Comparison of ENCODE assay signal across 17 cellular contexts in the genomic region with DNA sequence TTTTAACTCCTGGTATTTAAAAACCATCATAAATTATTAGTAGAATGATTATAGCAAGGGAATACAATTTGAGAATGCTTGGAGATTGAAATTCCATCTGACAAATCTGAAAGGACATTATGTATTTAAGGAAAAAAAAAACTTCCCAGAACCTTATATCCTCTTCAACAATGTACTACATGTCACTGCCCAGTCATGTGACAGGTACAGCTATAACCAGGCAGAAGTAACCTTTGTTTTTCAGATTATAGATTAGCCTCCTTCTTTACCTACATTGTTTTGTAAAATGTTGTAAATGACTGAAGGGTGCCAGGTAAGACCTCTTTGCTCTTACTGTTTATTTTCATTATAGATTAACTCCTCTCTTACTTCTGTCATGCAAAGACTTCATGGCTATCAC.
DNase-seq lines count a peak whose midpoint lies in the region; ATAC-seq and TF ChIP-seq lines count a peak whose summit lies in the region.
"Had no signal": no experiment of that assay in that cellular context is flagged by ENCODE, and none has a peak within 500 bp of the region (broad histone marks: within the 10 kb centered on the region; RNA-seq: fewer than 3 reads in every experiment).

No MANE protein-coding gene starts in this region.

- H3K4me3 Mint-ChIP-seq in WTC11, result no peak overlapping the region
- no peak overlapping the region for H3K4me3 Mint-ChIP-seq in osteocyte (ENCODE audit: unreplicated experiment)
- H3K4me3 Mint-ChIP-seq: B cell; CD4-positive, alpha-beta T cell had no signal

- TF ChIP-seq CTCF in WTC11 (IDR thresholded peaks at IDR 0.05) (no peak), mucosa of descending colon (IDR thresholded peaks at IDR 0.05) (no peak), osteocyte (IDR thresholded peaks at IDR 0.05) (no peak), left lung (IDR thresholded peaks at IDR 0.05) (no peak)

- peak overlapping the region; percentile 69 for H3K27ac Mint-ChIP-seq in WTC11
- peak overlapping the region; percentile 0 for H3K27ac Mint-ChIP-seq in osteocyte (ENCODE audit: unreplicated experiment)
- H3K27ac Mint-ChIP-seq: B cell; CD4-positive, alpha-beta T cell had no signal

- no peaks in the 10 kb centered on the region for H3K36me3 Mint-ChIP-seq in WTC11
- H3K36me3 Mint-ChIP-seq in osteocyte (ENCODE audit: unreplicated experiment), result no peaks in the 10 kb centered on the region

- ATAC-seq in WTC11 (no peak), mucosa of descending colon (peak; percentile 58), left lung (no peak), Right ventricle myocardium superior (ENCODE audit: poor library complexity) (no peak)
- ATAC-seq: GM12878 had no signal

- H3K36me3 ChIP-seq in HUES48 (ENCODE audit: control insufficient read depth, insufficient read depth, low read length) (no peaks in the 10 kb centered on the region), mucosa of descending colon (ENCODE audit: low read depth) (no peaks in the 10 kb centered on the region), left lung (no peaks in the 10 kb centered on the region)
- H3K36me3 ChIP-seq: HAP-1 had no signal

- H3K4me1 Mint-ChIP-seq in WTC11 (peaks cover 30% of the 10 kb centered on the region), osteocyte (ENCODE audit: unreplicated experiment) (peaks cover 37% of the 10 kb centered on the region)
- H3K4me1 Mint-ChIP-seq: B cell had no signal

- POLR2A ChIA-PET in WTC11 (lab: Charles Lee), result no interaction called here

- CTCF ChIA-PET in WTC11 (lab: Charles Lee), result no interaction called here

- H3K4me3 ChIP-seq in HUES48 (ENCODE audit: low read depth, low read length) (no peak overlapping the region), mucosa of descending colon (no peak overlapping the region), left lung (no peak overlapping the region)
- H3K4me3 ChIP-seq: GM12878, HAP-1 had no signal

- H3K9me3 ChIP-seq in HUES48 (ENCODE audit: control insufficient read depth, insufficient read depth, low read length) (no peaks in the 10 kb centered on the region), mucosa of descending colon (no peaks in the 10 kb centered on the region), left lung (no peaks in the 10 kb centered on the region)

- no peak for DNase-seq in WTC11 (ENCODE audit: low spot score)
- DNase-seq in mucosa of descending colon, result no peak
- no peak for DNase-seq in osteocyte (ENCODE audit: extremely low spot score, unreplicated experiment)
- no peak for DNase-seq in left lung
- DNase-seq in Right ventricle myocardium superior, result no peak
- no peak for DNase-seq in AML-193 (lab: John Stamatoyannopoulos, UW)
- DNase-seq: ACHN; C1 segment of cervical spinal cord; Calu3; CD4-positive, alpha-beta T cell; DMS 273 treated with DMSO at 0.1 percent for 48 hours; DMS79; GOT3 had no signal

- no peak overlapping the region for H3K9ac ChIP-seq in HUES48 (ENCODE audit: low read depth, low read length)

- no peaks in the 10 kb centered on the region for H3K27me3 ChIP-seq in HUES48 (ENCODE audit: control insufficient read depth, insufficient read depth, low read length)
- H3K27me3 ChIP-seq in left lung, result no peaks in the 10 kb centered on the region

- intact Hi-C loops in mucosa of descending colon (cut with DNase I, micrococcal nuclease) (no loop called here), left lung (cut with DNase I) (no loop called here), Right ventricle myocardium superior (cut with DNase I) (no loop called here)

- H3K9me3 Mint-ChIP-seq in WTC11 (peaks cover 4% of the 10 kb centered on the region), osteocyte (ENCODE audit: unreplicated experiment) (peaks cover under 1% of the 10 kb centered on the region)
- H3K9me3 Mint-ChIP-seq: CD4-positive, alpha-beta T cell had no signal

- H3K27me3 Mint-ChIP-seq in WTC11 (ENCODE audit: low read depth) (no peaks in the 10 kb centered on the region), osteocyte (ENCODE audit: unreplicated experiment) (no peaks in the 10 kb centered on the region)

- peaks cover 33% of the 10 kb centered on the region for H3K4me1 ChIP-seq in HUES48 (ENCODE audit: control insufficient read depth, insufficient read depth, low read length)
- H3K4me1 ChIP-seq in mucosa of descending colon (ENCODE audit: low read depth), result no peaks in the 10 kb centered on the region
- peaks cover 0 to 10% of the 10 kb centered on the region in 2 donors for H3K4me1 ChIP-seq in left lung
- H3K4me1 ChIP-seq: HAP-1 had no signal

- H3K27ac ChIP-seq in HUES48 (ENCODE audit: low read depth, low read length), result peak overlapping the region; percentile 50
- no peak overlapping the region for H3K27ac ChIP-seq in left lung

TF ChIP-seq in WTC11, 78 proteins besides CTCF, POLR2A, EP300 and RAD21:
- TF ChIP-seq ZNF317 (CRISPR knock-in tag; IDR thresholded peaks at IDR 0.05; ENCODE audit: borderline replicate concordance, low read depth), result no peak
- TF ChIP-seq ZNF138 (CRISPR knock-in tag; conservative IDR thresholded peaks at IDR 0.05), result no peak
- TF ChIP-seq, protein P1, sequence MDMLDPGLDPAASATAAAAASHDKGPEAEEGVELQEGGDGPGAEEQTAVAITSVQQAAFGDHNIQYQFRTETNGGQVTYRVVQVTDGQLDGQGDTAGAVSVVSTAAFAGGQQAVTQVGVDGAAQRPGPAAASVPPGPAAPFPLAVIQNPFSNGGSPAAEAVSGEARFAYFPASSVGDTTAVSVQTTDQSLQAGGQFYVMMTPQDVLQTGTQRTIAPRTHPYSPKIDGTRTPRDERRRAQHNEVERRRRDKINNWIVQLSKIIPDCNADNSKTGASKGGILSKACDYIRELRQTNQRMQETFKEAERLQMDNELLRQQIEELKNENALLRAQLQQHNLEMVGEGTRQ (CRISPR knock-in tag; IDR thresholded peaks at IDR 0.05), result peak; percentile 67
- TF ChIP-seq, protein P2, sequence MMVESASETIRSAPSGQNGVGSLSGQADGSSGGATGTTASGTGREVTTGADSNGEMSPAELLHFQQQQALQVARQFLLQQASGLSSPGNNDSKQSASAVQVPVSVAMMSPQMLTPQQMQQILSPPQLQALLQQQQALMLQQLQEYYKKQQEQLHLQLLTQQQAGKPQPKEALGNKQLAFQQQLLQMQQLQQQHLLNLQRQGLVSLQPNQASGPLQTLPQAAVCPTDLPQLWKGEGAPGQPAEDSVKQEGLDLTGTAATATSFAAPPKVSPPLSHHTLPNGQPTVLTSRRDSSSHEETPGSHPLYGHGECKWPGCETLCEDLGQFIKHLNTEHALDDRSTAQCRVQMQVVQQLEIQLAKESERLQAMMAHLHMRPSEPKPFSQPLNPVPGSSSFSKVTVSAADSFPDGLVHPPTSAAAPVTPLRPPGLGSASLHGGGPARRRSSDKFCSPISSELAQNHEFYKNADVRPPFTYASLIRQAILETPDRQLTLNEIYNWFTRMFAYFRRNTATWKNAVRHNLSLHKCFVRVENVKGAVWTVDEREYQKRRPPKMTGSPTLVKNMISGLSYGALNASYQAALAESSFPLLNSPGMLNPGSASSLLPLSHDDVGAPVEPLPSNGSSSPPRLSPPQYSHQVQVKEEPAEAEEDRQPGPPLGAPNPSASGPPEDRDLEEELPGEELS (CRISPR knock-in tag; IDR thresholded peaks at IDR 0.05), result no peak
- TF ChIP-seq, protein P3, sequence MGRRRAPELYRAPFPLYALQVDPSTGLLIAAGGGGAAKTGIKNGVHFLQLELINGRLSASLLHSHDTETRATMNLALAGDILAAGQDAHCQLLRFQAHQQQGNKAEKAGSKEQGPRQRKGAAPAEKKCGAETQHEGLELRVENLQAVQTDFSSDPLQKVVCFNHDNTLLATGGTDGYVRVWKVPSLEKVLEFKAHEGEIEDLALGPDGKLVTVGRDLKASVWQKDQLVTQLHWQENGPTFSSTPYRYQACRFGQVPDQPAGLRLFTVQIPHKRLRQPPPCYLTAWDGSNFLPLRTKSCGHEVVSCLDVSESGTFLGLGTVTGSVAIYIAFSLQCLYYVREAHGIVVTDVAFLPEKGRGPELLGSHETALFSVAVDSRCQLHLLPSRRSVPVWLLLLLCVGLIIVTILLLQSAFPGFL (CRISPR knock-in tag; IDR thresholded peaks at IDR 0.05; ENCODE audit: borderline replicate concordance), result no peak
